8 cellular contexts compared by ENCODE assay signal in the genomic region with DNA sequence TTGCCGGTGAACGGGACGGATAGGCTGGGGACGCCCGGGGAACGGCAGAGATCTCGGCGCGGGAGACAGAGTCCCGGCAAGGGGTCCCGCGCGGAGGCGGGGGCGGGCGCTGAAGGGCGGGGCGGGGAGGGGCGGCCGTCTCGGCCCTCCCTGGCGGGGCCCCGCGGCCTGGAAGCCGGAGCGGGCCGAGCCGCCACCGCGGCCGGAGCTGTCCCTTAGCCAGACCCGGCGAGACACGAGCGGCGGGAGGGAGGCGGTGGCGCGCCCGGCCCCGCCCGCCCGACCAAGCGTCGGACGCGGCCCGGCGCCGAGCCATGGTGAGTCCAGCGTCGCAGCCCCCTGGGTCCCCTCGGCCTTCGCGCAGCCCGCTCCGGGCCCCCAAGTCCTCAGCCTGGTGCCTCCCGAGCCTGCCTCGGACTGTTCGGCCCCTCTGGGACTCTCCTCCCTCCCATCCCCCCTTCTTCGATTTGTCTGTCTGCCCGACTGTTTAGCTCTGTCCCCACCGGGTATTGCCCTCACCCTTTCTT. TPM values are rescaled to one million over a fixed set of nuclear protein-coding genes. Genes with fewer than 3 reads are reported as not detected.
A peak's percentile ranks its signal among the peaks of the same experiment; 100 is the strongest.
DNase-seq lines count a peak whose midpoint lies in the region; ATAC-seq and TF ChIP-seq lines count a peak whose summit lies in the region.

A gene (plus strand): TSS at position 222 of the 527 bp plus-strand sequence. CDS start 93 bp downstream, at position 315.

- in situ Hi-C loops in G401 (cut with HindIII; ENCODE audit: low sequenced_read_pairs) = no loop called here

- DNase-seq in G401 (ENCODE audit: low spot score) = peak; percentile 79
- DNase-seq in LHCN-M2 (ENCODE audit: low read depth) = peak; percentile 40
- DNase-seq in activated T-cell treated with anti-CD3 and anti-CD28 coated beads, Interleukin-2, amount 50 U/mL, for 72 hours = peak; percentile 34 to 52
- DNase-seq in natural killer cell = no peak
- no peak for DNase-seq in NCI-H2171 (lab: John Stamatoyannopoulos, UW)

- peak; percentile 38 to 44 for TF ChIP-seq POLR2A in gastroesophageal sphincter (IDR thresholded peaks at IDR 0.05)

- H3K27ac ChIP-seq in gastroesophageal sphincter = peak within 1 kb of the TSS; percentile 30 to 93 (median 88)

- no peak within 1 kb of the TSS for H3K27ac Mint-ChIP-seq in activated T-cell treated with anti-CD3 and anti-CD28 coated beads, Interleukin-2, amount 50 U/mL, for 72 hours
- H3K27ac Mint-ChIP-seq in natural killer cell = peak within 1 kb of the TSS; percentile 51 to 88

- H3K36me3 ChIP-seq in gastroesophageal sphincter = peaks cover 0 to 24% of the 10 kb centered on the region in 2 donors

- H3K9me3 Mint-ChIP-seq in activated T-cell treated with anti-CD3 and anti-CD28 coated beads, Interleukin-2, amount 50 U/mL, for 72 hours = no peaks in the 10 kb centered on the region
- H3K9me3 Mint-ChIP-seq in natural killer cell = no peaks in the 10 kb centered on the region

- ATAC-seq in activated T-cell treated with anti-CD3 and anti-CD28 coated beads, Interleukin-2, amount 50 U/mL, for 72 hours (replicated peaks in 1 of 2) = peak; percentile 35 to 44
- ATAC-seq in gastroesophageal sphincter = peak; percentile 70
- peak; percentile 9 to 18 (median 14) for ATAC-seq in natural killer cell
- ATAC-seq in HG03432 (IDR thresholded peaks at IDR 0.05; ENCODE audit: unreplicated experiment) = no peak
- ATAC-seq in HG02870 (IDR thresholded peaks at IDR 0.05; ENCODE audit: unreplicated experiment) = no peak

- peaks cover 0 to 47% (median 22%) of the 10 kb centered on the region in 3 donors for H3K4me1 ChIP-seq in gastroesophageal sphincter

- peak within 1 kb of the TSS; percentile 88 to 89 for H3K4me3 Mint-ChIP-seq in activated T-cell treated with anti-CD3 and anti-CD28 coated beads, Interleukin-2, amount 50 U/mL, for 72 hours
- H3K4me3 Mint-ChIP-seq in natural killer cell = peak within 1 kb of the TSS; percentile 89

- peaks cover 34% of the 10 kb centered on the region for H3K4me1 Mint-ChIP-seq in activated T-cell treated with anti-CD3 and anti-CD28 coated beads, Interleukin-2, amount 50 U/mL, for 72 hours (ENCODE audit: low read depth)
- H3K4me1 Mint-ChIP-seq in natural killer cell = peaks cover 31 to 41% of the 10 kb centered on the region in 2 donors

- whole genome bisulfite sequencing in gastroesophageal sphincter (ENCODE audit: low coverage in 1 of 2), 2 donors = 0% methylated on average over 5 to 9 of the region's 63 CpGs

- no peak for TF ChIP-seq CTCF in gastroesophageal sphincter (IDR thresholded peaks at IDR 0.05)
- no peak for TF ChIP-seq CTCF in natural killer cell (IDR thresholded peaks at IDR 0.05)

- H3K36me3 Mint-ChIP-seq in activated T-cell treated with anti-CD3 and anti-CD28 coated beads, Interleukin-2, amount 50 U/mL, for 72 hours (ENCODE audit: insufficient read depth in 2 of 2) = no peaks in the 10 kb centered on the region
- no peaks in the 10 kb centered on the region for H3K36me3 Mint-ChIP-seq in natural killer cell

- H3K4me3 ChIP-seq in gastroesophageal sphincter = peak within 1 kb of the TSS; percentile 66 to 78

- no peaks in the 10 kb centered on the region for H3K27me3 ChIP-seq in gastroesophageal sphincter

- H3K9me3 ChIP-seq in gastroesophageal sphincter = no peaks in the 10 kb centered on the region

- no peak for TF ChIP-seq EP300 in gastroesophageal sphincter (IDR thresholded peaks at IDR 0.05)

- intact Hi-C loops in natural killer cell (cut with micrococcal nuclease) = loop anchor here (2.0 kb wide), 1 partner anchor 17 kb away; no protein-coding TSS in a partner anchor

- peaks cover 80% of the 10 kb centered on the region for H3K27me3 Mint-ChIP-seq in activated T-cell treated with anti-CD3 and anti-CD28 coated beads, Interleukin-2, amount 50 U/mL, for 72 hours (ENCODE audit: low read depth)
- peaks cover 70 to 77% of the 10 kb centered on the region in 2 donors for H3K27me3 Mint-ChIP-seq in natural killer cell (ENCODE audit: low read depth in 2 of 2)

RNA-seq across cellular contexts. Expression of the gene that starts here (rescaled TPM):
- total RNA-seq in G401 (2014; rRNA removed; shearing (Covaris generic)) = 48.6 and 50.3 TPM in 2 replicates
- 42.0 and 43.9 TPM in 2 replicates for total RNA-seq in LHCN-M2 (2014; rRNA removed)
- 21.4 TPM for polyA plus RNA-seq in LHCN-M2 (2012)
- under 1 TPM; 0.26 to 0.37 TPM for total RNA-seq in activated T-cell treated with anti-CD3 and anti-CD28 coated beads, Interleukin-2, amount 50 U/mL, for 72 hours
- 10 to 100 TPM; 18.6 to 37.6 (median 26.8) TPM for total RNA-seq in gastroesophageal sphincter
- total RNA-seq in natural killer cell = 1 to 10 TPM; 4.4 to 6.9 (median 6.0) TPM

Comparison
In these comparisons a context has a peak if more than half of its experiments do, and no peak if none do; other contexts are left out.
1. Peak in DNase-seq and ATAC-seq in activated T-cell treated with anti-CD3 and anti-CD28 coated beads, Interleukin-2, amount 50 U/mL, for 72 hours; RNA of the gene not detected or under 1 TPM.
2. DNase-seq: peak in G401 (single experiment) and LHCN-M2 (single experiment); none in natural killer cell (single experiment) and NCI-H2171 (single experiment).
3. ATAC-seq: peak in gastroesophageal sphincter (single experiment) and natural killer cell (3 of 3); none in HG03432 (single experiment) and HG02870 (single experiment).